20 cellular contexts compared by ENCODE assay signal in the genomic region with DNA sequence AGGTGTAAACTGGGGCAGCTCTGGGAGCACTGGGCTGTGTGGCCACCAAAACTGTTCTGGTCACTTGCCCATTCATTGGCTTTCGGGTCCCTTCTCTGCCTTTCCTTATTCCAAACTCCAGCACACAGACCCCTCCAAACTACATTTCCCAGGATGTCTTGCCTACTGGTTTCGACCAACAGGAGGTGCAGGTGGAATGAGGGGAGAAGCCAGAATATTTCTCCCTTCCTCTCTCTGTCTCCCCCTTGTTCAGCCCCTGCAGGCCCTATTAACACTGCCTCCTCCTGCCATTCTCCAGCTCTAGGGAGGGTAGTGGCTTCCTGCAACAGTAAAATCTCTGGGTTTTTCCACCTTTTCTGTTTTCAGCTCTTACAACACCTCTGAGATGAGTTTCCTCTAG. TPM values are rescaled to one million over a fixed set of nuclear protein-coding genes. Genes with fewer than 3 reads are reported as not detected.
"Had no signal": no experiment of that assay in that cellular context is flagged by ENCODE, and none has a peak within 500 bp of the region (broad histone marks: within the 10 kb centered on the region; RNA-seq: fewer than 3 reads in every experiment).

No MANE protein-coding gene starts in this region.

- ATAC-seq: naive thymus-derived CD8-positive, alpha-beta T cell; pancreas had no signal

- DNase-seq: activated CD4-positive, alpha-beta T cell treated with anti-CD3 and anti-CD28 coated beads for 1 hour; activated CD4-positive, alpha-beta T cell treated with anti-CD3 and anti-CD28 coated beads, Interleukin-2, amount 50 U/mL, for 4 hours; activated naive CD4-positive, alpha-beta T cell; activated T-cell treated with anti-CD3 and anti-CD28 coated beads for 4 hours; anterior cingulate cortex; brain microvascular endothelial cell; cortex of kidney; effector CD8-positive, alpha-beta T cell; esophagus squamous epithelium; hippocampal formation; kidney glomerular epithelial cell; mesenchymal stem cell; naive thymus-derived CD8-positive, alpha-beta T cell; stimulated activated CD4-positive, alpha-beta T cell treated with anti-CD3 and anti-CD28 coated beads, Interleukin-12 subunit alpha, Interleukin-12 subunit beta, amount 100 ng/mL, for 4 hours; stimulated activated CD4-positive, alpha-beta T cell treated with anti-CD3 and anti-CD28 coated beads, Interleukin-2, amount 100 ng/mL, for 24 hours; T1000 had no signal

- H3K36me3 ChIP-seq: brain microvascular endothelial cell, esophagus squamous epithelium, pancreas had no signal

- H3K4me1 Mint-ChIP-seq: central memory CD8-positive, alpha-beta T cell had no signal

- H3K27me3 Mint-ChIP-seq: naive thymus-derived CD8-positive, alpha-beta T cell had no signal

- H3K4me1 ChIP-seq: esophagus squamous epithelium, pancreas had no signal

- H3K4me3 Mint-ChIP-seq: central memory CD8-positive, alpha-beta T cell; naive thymus-derived CD8-positive, alpha-beta T cell had no signal

- FAIRE-seq: endothelial cell of umbilical vein, pancreas had no signal

- H3K27me3 ChIP-seq: brain microvascular endothelial cell, pancreas had no signal

- H3K9me3 ChIP-seq: esophagus squamous epithelium, pancreas had no signal

- H3K4me3 ChIP-seq: esophagus squamous epithelium, pancreas had no signal

- H3K9me3 Mint-ChIP-seq: central memory CD8-positive, alpha-beta T cell had no signal

- H3K27ac ChIP-seq: brain microvascular endothelial cell, esophagus squamous epithelium, pancreas had no signal

RNA-seq across cellular contexts. Expression of a gene that starts 18.8 kb away (rescaled TPM):
- total RNA-seq: endothelial cell of umbilical vein; fibroblast of villous mesenchyme; naive thymus-derived CD8-positive, alpha-beta T cell had no signal
- polyA plus RNA-seq: endothelial cell of umbilical vein; naive thymus-derived CD8-positive, alpha-beta T cell had no signal
